2 cellular contexts compared by ENCODE assay signal in genomic region chr19:39832341-39833083, GRCh38.
TF ChIP-seq lines count a peak whose summit lies in the region.

No MANE protein-coding gene starts in this region.

TF ChIP-seq in endothelial cell of umbilical vein, 7 proteins besides CTCF, POLR2A, EP300 and RAD21:
- TF ChIP-seq GATA2 (IDR thresholded peaks at IDR 0.05; ENCODE audit: insufficient read depth, insufficient read length, low read depth, low read length) (no peak), FOS (IDR thresholded peaks at IDR 0.05; ENCODE audit: borderline replicate concordance, insufficient read depth, low read length) (no peak), JUN (IDR thresholded peaks at IDR 0.05; ENCODE audit: borderline replicate concordance, insufficient read depth, insufficient read length, low read depth) (no peak), MYC (IDR thresholded peaks at IDR 0.05; ENCODE audit: low read depth, low read length) (no peak), EZH2 (IDR thresholded peaks at IDR 0.05; ENCODE audit: borderline replicate concordance, low read depth, low read length, severe bottlenecking) (no peak), POLR2AphosphoS5 (IDR thresholded peaks at IDR 0.05; ENCODE audit: insufficient read depth, low read depth, low read length) (no peak)
- TF ChIP-seq, protein P1, sequence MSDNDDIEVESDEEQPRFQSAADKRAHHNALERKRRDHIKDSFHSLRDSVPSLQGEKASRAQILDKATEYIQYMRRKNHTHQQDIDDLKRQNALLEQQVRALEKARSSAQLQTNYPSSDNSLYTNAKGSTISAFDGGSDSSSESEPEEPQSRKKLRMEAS (IDR thresholded peaks at IDR 0.05; ENCODE audit: insufficient read depth, insufficient read length), result no peak

TF ChIP-seq in GM12891, 5 proteins besides CTCF, POLR2A, EP300 and RAD21:
- TF ChIP-seq PAX5 (IDR thresholded peaks at IDR 0.05; ENCODE audit: insufficient read depth, low read length, severe bottlenecking) (no peak), TAF1 (IDR thresholded peaks at IDR 0.05; ENCODE audit: low read depth, low read length) (no peak), SPI1 (IDR thresholded peaks at IDR 0.05; ENCODE audit: low read depth, low read length) (no peak), POLR2AphosphoS5 (IDR thresholded peaks at IDR 0.05; ENCODE audit: low read depth, low read length) (no peak), POU2F2 (IDR thresholded peaks at IDR 0.05; ENCODE audit: low read depth, low read length) (no peak)
